Comparison of ENCODE assay signal across 9 cellular contexts in genomic region chr12:77847060-77847541, GRCh38. TPM values are rescaled to one million over a fixed set of nuclear protein-coding genes. Genes with fewer than 3 reads are reported as not detected.
DNase-seq lines count a peak whose midpoint lies in the region; ATAC-seq and TF ChIP-seq lines count a peak whose summit lies in the region.
"Had no signal": no experiment of that assay in that cellular context is flagged by ENCODE, and none has a peak within 500 bp of the region (broad histone marks: within the 10 kb centered on the region; RNA-seq: fewer than 3 reads in every experiment).

No MANE protein-coding gene starts in this region.

- no CpG with 5 or more reads among the region's 2 CpGs for WGBS in H9 (ENCODE audit: extremely low coverage, insufficient read length, low lambda C conversion rate)

- H3K9ac ChIP-seq in H9 (ENCODE audit: extremely low read depth, insufficient read length, low read length) = no peak overlapping the region

- POLR2A ChIA-PET in A673 (lab: Charles Lee; ENCODE audit: low non-redundant PET) = no interaction called here

- H3K36me3 Mint-ChIP-seq in H9 (ENCODE audit: insufficient read depth in 1 of 3, low read depth in 3 of 3) = no peaks in the 10 kb centered on the region

- CTCF ChIA-PET in A673 (lab: Charles Lee) = no interaction called here

- intact Hi-C loops in A673 (cut with micrococcal nuclease; ENCODE audit: unreplicated experiment) = no loop called here

- no peak overlapping the region for H2BK120ac ChIP-seq in H9 (ENCODE audit: low read depth, low read length, poor library complexity, severe bottlenecking)

- H3K4me2 ChIP-seq in H9 (ENCODE audit: insufficient read depth, insufficient read length, low read length) = no peak overlapping the region

- TF ChIP-seq CTCF in A673 (conservative IDR thresholded peaks at IDR 0.05; ENCODE audit: low read depth, low read length) (no peak), H9 (conservative IDR thresholded peaks at IDR 0.05) (no peak)

- no peaks in the 10 kb centered on the region for H3K79me2 ChIP-seq in H9 (ENCODE audit: insufficient read depth, low read length)

- no peak overlapping the region for H2AK5ac ChIP-seq in H9 (ENCODE audit: insufficient read length, low read length)

- H3K23ac ChIP-seq in H9 (ENCODE audit: insufficient read length, low read depth, low read length) = no peak overlapping the region

- H3K4ac ChIP-seq in H9 (ENCODE audit: low read depth, low read length) = no peak overlapping the region

- no peaks in the 10 kb centered on the region for H3K4me1 Mint-ChIP-seq in H9

- H3K4me1 ChIP-seq in A673 (ENCODE audit: insufficient read depth, low read length, poor library complexity, severe bottlenecking) (peaks cover 30% of the 10 kb centered on the region), H9 (ENCODE audit: insufficient read depth, low read length) (no peaks in the 10 kb centered on the region)

- H3T11ph ChIP-seq in H9 (ENCODE audit: low read length) = no peak overlapping the region

- peak; percentile 100 for ATAC-seq in GM19455 (IDR thresholded peaks at IDR 0.05; ENCODE audit: unreplicated experiment)
- peak; percentile 99 for ATAC-seq in HG03442 (IDR thresholded peaks at IDR 0.05; ENCODE audit: unreplicated experiment)

- H2BK15ac ChIP-seq in H9 (ENCODE audit: low read depth, low read length) = no peak overlapping the region

- DNase-seq in A673 (ENCODE audit: low spot score) (peak; percentile 34), dedifferentiated amniotic fluid mesenchymal stem cell (ENCODE audit: extremely low spot score) (peak; percentile 75), middle frontal gyrus (ENCODE audit: extremely low spot score, low spot score) (no peak), NCI-H1436 treated with DMSO at 0.1 percent for 48 hours (lab: John Stamatoyannopoulos, UW) (no peak), H9 (no peak)
- DNase-seq in effector CD4-positive, alpha-beta T cell = no peak
- DNase-seq: DND-41 had no signal

- H3K9me3 ChIP-seq in A673 (ENCODE audit: low read depth, low read length, poor library complexity, severe bottlenecking) = no peaks in the 10 kb centered on the region
- H3K9me3 ChIP-seq in H9 (ENCODE audit: control insufficient read depth, low read depth, low read length) = no peaks in the 10 kb centered on the region

- no peaks in the 10 kb centered on the region for H3K27me3 Mint-ChIP-seq in H9 (ENCODE audit: low read depth)

- no TSS peak for BruUV-seq in A673 (replicated peaks; lab: Mats Ljungman, UMichigan)

- peak overlapping the region; percentile 21 for H3K27ac ChIP-seq in A673 (ENCODE audit: low read depth, low read length, poor library complexity, severe bottlenecking)
- no peak overlapping the region for H3K27ac ChIP-seq in H9 (ENCODE audit: insufficient read length, low read depth, low read length)

- no peaks in the 10 kb centered on the region for H4K20me1 ChIP-seq in H9 (ENCODE audit: control insufficient read depth, insufficient read depth, insufficient read length)

- H3K14ac ChIP-seq in H9 (ENCODE audit: insufficient read depth, low read length) = no peak overlapping the region

- H3K79me1 ChIP-seq in H9 (ENCODE audit: insufficient read depth, low read depth, low read length, poor library complexity, severe bottlenecking) = no peaks in the 10 kb centered on the region

- H3K4me3 Mint-ChIP-seq in H9 = no peak overlapping the region

- H3K4me3 ChIP-seq in A673 (ENCODE audit: low read depth, low read length, poor library complexity, severe bottlenecking) = no peak overlapping the region

- no peaks in the 10 kb centered on the region for H3K9me3 Mint-ChIP-seq in H9

- no peaks in the 10 kb centered on the region for H3K23me2 ChIP-seq in H9 (ENCODE audit: insufficient read length, low read depth, low read length, poor library complexity, severe bottlenecking)

- no peak overlapping the region for H4K5ac ChIP-seq in H9 (ENCODE audit: insufficient read length, low read depth, low read length)

- no peak overlapping the region for H4K8ac ChIP-seq in H9 (replicated peaks; ENCODE audit: insufficient read length, low read depth, low read length)

- H3K36me3 ChIP-seq in A673 (ENCODE audit: insufficient read depth, low read length, poor library complexity, severe bottlenecking) = no peaks in the 10 kb centered on the region

- H3K56ac ChIP-seq in H9 (ENCODE audit: insufficient read length, low read depth, low read length) = no peak overlapping the region

- H2BK5ac ChIP-seq in H9 (ENCODE audit: insufficient read length, low read length) = no peak overlapping the region

- no peak overlapping the region for H2BK20ac ChIP-seq in H9 (ENCODE audit: low read depth, low read length, poor library complexity, severe bottlenecking)

- no peaks in the 10 kb centered on the region for H3K27me3 ChIP-seq in A673 (replicated peaks; ENCODE audit: insufficient read depth, low read depth, low read length, poor library complexity)
- H3K27me3 ChIP-seq in H9 (ENCODE audit: insufficient read depth, low read length) = no peaks in the 10 kb centered on the region

- H3K18ac ChIP-seq in H9 (ENCODE audit: insufficient read length, low read depth, low read length) = no peak overlapping the region

- peak overlapping the region in 1 of 3 experiments; percentile 15; a peak in 2 of 7 replicates for H3K27ac Mint-ChIP-seq in H9

- H2AFZ ChIP-seq in H9 (ENCODE audit: low read length) = no peak overlapping the region

- no peak overlapping the region for H2BK12ac ChIP-seq in H9 (ENCODE audit: insufficient read length, low read depth, low read length)

- no peak overlapping the region for H4K91ac ChIP-seq in H9 (ENCODE audit: insufficient read length, low read depth, low read length)

RNA-seq across cellular contexts. Expression of gene NAV3, which starts 16.4 kb away (rescaled TPM):
- total RNA-seq in A673 (2021) (8.9 and 18.0 TPM in 2 replicates), H9 (2021) (0.81 and 3.0 TPM in 2 replicates)

Comparison
In these comparisons a context has a peak if more than half of its experiments do, and no peak if none do; other contexts are left out.
1. DNase-seq: peak in A673 (single experiment) and dedifferentiated amniotic fluid mesenchymal stem cell (single experiment); none in effector CD4-positive, alpha-beta T cell (single experiment), middle frontal gyrus (single experiment), NCI-H1436 treated with DMSO at 0.1 percent for 48 hours (single experiment) and H9 (single experiment).